In genomic region chr17:70961341-70961740, GRCh38 we compare ENCODE assay signal across 17 cellular contexts.
A peak's percentile ranks its signal among the peaks of the same experiment; 100 is the strongest.
DNase-seq lines count a peak whose midpoint lies in the region; ATAC-seq and TF ChIP-seq lines count a peak whose summit lies in the region.
"Had no signal": no experiment of that assay in that cellular context is flagged by ENCODE, and none has a peak within 500 bp of the region (broad histone marks: within the 10 kb centered on the region; RNA-seq: fewer than 3 reads in every experiment).

No MANE protein-coding gene starts in this region.

- in situ Hi-C loops in astrocyte of the cerebellum (cut with HindIII; ENCODE audit: low sequenced_read_pairs), result no loop called here

- no peak overlapping the region for H3K4me3 ChIP-seq in astrocyte of the cerebellum (ENCODE audit: low read depth, low read length)
- H3K4me3 ChIP-seq: SJSA1 had no signal

- DNase-seq in AG08396 (ENCODE audit: low spot score) (peak; percentile 9), HCEC 1CT (peak; percentile 44), astrocyte of the cerebellum (ENCODE audit: low read depth) (peak; percentile 62), non-pigmented ciliary epithelial cell (ENCODE audit: low read depth) (peak; percentile 22), D341Med (ENCODE audit: low spot score) (no peak)
- no peak for DNase-seq in activated CD8-positive, alpha-beta memory T cell treated with anti-CD3 and anti-CD28 coated beads for 24 hours
- DNase-seq: C1 segment of cervical spinal cord, KG1, MM.1S, NCI-H1092 treated with DMSO at 0.1 percent for 48 hours, NCI-H2081 treated with DMSO at 0.1 percent for 48 hours, NCI-H510A treated with DMSO at 0.1 percent for 48 hours, SW 1271 had no signal

- ATAC-seq in activated CD4-positive, CD25-positive, alpha-beta regulatory T cell treated with anti-CD3 and anti-CD28 coated beads, Interleukin-2, amount 50 U/mL, for 24 hours, result no peak
- no peak for ATAC-seq in HG02852 (IDR thresholded peaks at IDR 0.05; ENCODE audit: unreplicated experiment)
- ATAC-seq: HCT116 had no signal

- no peak for TF ChIP-seq CTCF in astrocyte of the cerebellum (IDR thresholded peaks at IDR 0.05; ENCODE audit: low read depth, low read length, missing control alignments)

Comparison
In these comparisons a context has a peak if more than half of its experiments do, and no peak if none do; other contexts are left out.
1. DNase-seq: peak in AG08396 (single experiment), HCEC 1CT (single experiment), astrocyte of the cerebellum (single experiment) and non-pigmented ciliary epithelial cell (single experiment); none in activated CD8-positive, alpha-beta memory T cell treated with anti-CD3 and anti-CD28 coated beads for 24 hours (single experiment) and D341Med (single experiment).